In genomic region chr20:33555755-33556154, GRCh38 we compare ENCODE assay signal across 9 cellular contexts.
DNase-seq lines count a peak whose midpoint lies in the region; ATAC-seq, FAIRE-seq and TF ChIP-seq lines count a peak whose summit lies in the region.
"Had no signal": no experiment of that assay in that cellular context is flagged by ENCODE, and none has a peak within 500 bp of the region (broad histone marks: within the 10 kb centered on the region; RNA-seq: fewer than 3 reads in every experiment).

No MANE protein-coding gene starts in this region.

- H3K4me3 ChIP-seq in Karpas-422 (ENCODE audit: low read length) = no peak overlapping the region
- H3K4me3 ChIP-seq: ovary had no signal

- H3K27ac ChIP-seq in C4-2B (peak overlapping the region; percentile 26; the same call in 1 of the 2 replicates), Karpas-422 (ENCODE audit: low read length) (peak overlapping the region; percentile 86)
- H3K27ac ChIP-seq: ovary had no signal

- H3K9me3 ChIP-seq in Karpas-422 (ENCODE audit: low read length) = no peaks in the 10 kb centered on the region
- H3K9me3 ChIP-seq: ovary had no signal

- no peaks in the 10 kb centered on the region for H3K9me3 Mint-ChIP-seq in brain
- no peaks in the 10 kb centered on the region for H3K9me3 Mint-ChIP-seq in natural killer cell treated with Interleukin-12 subunit alpha and Interleukin-12 subunit beta and Interleukin-15 and Interleukin-18, amount 100 ng/mL, for 72 hours

- no peak overlapping the region for H3K4me2 ChIP-seq in Karpas-422 (ENCODE audit: low read depth, low read length, poor library complexity, severe bottlenecking)

- H2AFZ ChIP-seq in Karpas-422 (ENCODE audit: low read length) = no peak overlapping the region

- H3K4me1 ChIP-seq in Karpas-422 (ENCODE audit: low read length) = peaks cover 43% of the 10 kb centered on the region

- no peak for TF ChIP-seq POLR2A in GM12892 (IDR thresholded peaks at IDR 0.05; ENCODE audit: low read depth, low read length)

- H3K9ac ChIP-seq in Karpas-422 (ENCODE audit: low read length) = no peak overlapping the region

- no peak for FAIRE-seq in GM12892 (lab: Jason Lieb, UNC)

- peak overlapping the region in 3 of 5 experiments; percentile 31 to 58 (median 48) for H3K27ac Mint-ChIP-seq in brain
- H3K27ac Mint-ChIP-seq in natural killer cell treated with Interleukin-12 subunit alpha and Interleukin-12 subunit beta and Interleukin-15 and Interleukin-18, amount 100 ng/mL, for 72 hours = peak overlapping the region; percentile 80 to 87

- no peak for ATAC-seq in natural killer cell treated with Interleukin-12 subunit alpha and Interleukin-12 subunit beta and Interleukin-15 and Interleukin-18, amount 100 ng/mL, for 72 hours
- ATAC-seq in GM19351 (IDR thresholded peaks at IDR 0.05; ENCODE audit: unreplicated experiment) (no peak), GM21717 (IDR thresholded peaks at IDR 0.05; ENCODE audit: unreplicated experiment) (no peak), omental fat pad (ENCODE audit: low FRiP score) (no peak)

- peak overlapping the region in 1 of 5 experiments; percentile 45 for H3K4me3 Mint-ChIP-seq in brain
- peak overlapping the region; percentile 25 for H3K4me3 Mint-ChIP-seq in natural killer cell treated with Interleukin-12 subunit alpha and Interleukin-12 subunit beta and Interleukin-15 and Interleukin-18, amount 100 ng/mL, for 72 hours

- no peaks in the 10 kb centered on the region for H3K27me3 ChIP-seq in Karpas-422 (ENCODE audit: low read length)
- H3K27me3 ChIP-seq: ovary had no signal

- H3K36me3 ChIP-seq in Karpas-422 (ENCODE audit: insufficient read depth, low read length) = peaks cover 29% of the 10 kb centered on the region
- H3K36me3 ChIP-seq: ovary had no signal

- no peak for DNase-seq in Karpas-422
- DNase-seq in natural killer cell treated with Interleukin-12 subunit alpha and Interleukin-12 subunit beta and Interleukin-15 and Interleukin-18, amount 100 ng/mL, for 72 hours (ENCODE audit: low spot score) = no peak
- no peak for DNase-seq in omental fat pad (ENCODE audit: low spot score)
- no peak for DNase-seq in GM12892 (ENCODE audit: insufficient read length)
- DNase-seq: ovary had no signal

- H3K9me2 ChIP-seq in Karpas-422 (replicated peaks; ENCODE audit: insufficient read depth, low read length) = no peaks in the 10 kb centered on the region

- peaks cover 60% of the 10 kb centered on the region for H3K36me3 Mint-ChIP-seq in brain
- H3K36me3 Mint-ChIP-seq in natural killer cell treated with Interleukin-12 subunit alpha and Interleukin-12 subunit beta and Interleukin-15 and Interleukin-18, amount 100 ng/mL, for 72 hours = peaks cover 9% of the 10 kb centered on the region

- H4K20me1 ChIP-seq in Karpas-422 (ENCODE audit: insufficient read depth, low read depth, low read length) = no peaks in the 10 kb centered on the region

- H3K4me1 Mint-ChIP-seq in brain = peaks cover 50% of the 10 kb centered on the region
- H3K4me1 Mint-ChIP-seq in natural killer cell treated with Interleukin-12 subunit alpha and Interleukin-12 subunit beta and Interleukin-15 and Interleukin-18, amount 100 ng/mL, for 72 hours (ENCODE audit: low read depth in 2 of 2) = peaks cover 9 to 15% of the 10 kb centered on the region in 2 donors

- no peaks in the 10 kb centered on the region for H3K27me3 Mint-ChIP-seq in brain
- H3K27me3 Mint-ChIP-seq in natural killer cell treated with Interleukin-12 subunit alpha and Interleukin-12 subunit beta and Interleukin-15 and Interleukin-18, amount 100 ng/mL, for 72 hours = no peaks in the 10 kb centered on the region

- TF ChIP-seq CTCF in C4-2B (conservative IDR thresholded peaks at IDR 0.05) (no peak), brain (conservative IDR thresholded peaks at IDR 0.05) (no peak), omental fat pad (IDR thresholded peaks at IDR 0.05) (no peak)

- peaks cover 92% of the 10 kb centered on the region for H3K79me2 ChIP-seq in Karpas-422 (ENCODE audit: low read length)
